In genomic region chr9:41110913-41111312, GRCh38 we compare ENCODE assay signal across 8 cellular contexts. TPM values are rescaled to one million over a fixed set of nuclear protein-coding genes. Genes with fewer than 3 reads are reported as not detected.
"Had no signal": no experiment of that assay in that cellular context is flagged by ENCODE, and none has a peak within 500 bp of the region (broad histone marks: within the 10 kb centered on the region; RNA-seq: fewer than 3 reads in every experiment).

No MANE protein-coding gene starts in this region.

RNA-seq across cellular contexts. Expression of gene FOXD4L6, which starts 17.6 kb away (rescaled TPM):
- total RNA-seq: bronchial epithelial cell; lower leg skin; mucosa of gallbladder; naive thymus-derived CD4-positive, alpha-beta T cell; right lobe of liver; upper lobe of right lung; WTC11 had no signal
- polyA plus RNA-seq: immature natural killer cell; naive thymus-derived CD4-positive, alpha-beta T cell had no signal
